22 cellular contexts compared by ENCODE assay signal in genomic region chr1:197312163-197312562, GRCh38. TPM values are rescaled to one million over a fixed set of nuclear protein-coding genes. Genes with fewer than 3 reads are reported as not detected.
A peak's percentile ranks its signal among the peaks of the same experiment; 100 is the strongest.
DNase-seq lines count a peak whose midpoint lies in the region; ATAC-seq, FAIRE-seq and TF ChIP-seq lines count a peak whose summit lies in the region.
"Had no signal": no experiment of that assay in that cellular context is flagged by ENCODE, and none has a peak within 500 bp of the region (broad histone marks: within the 10 kb centered on the region; RNA-seq: fewer than 3 reads in every experiment).

No MANE protein-coding gene starts in this region.

- WGBS in mammary epithelial cell (ENCODE audit: low coverage, missing lambda C conversion rate): 36% methylated on average over 5 of the region's 5 CpGs
- WGBS in HepG2 (ENCODE audit: low lambda C conversion rate): 7% methylated on average over 5 of the region's 5 CpGs

- H3K4me3 ChIP-seq in mammary epithelial cell (replicated peaks in 1 of 3; ENCODE audit: insufficient read depth in 1 of 3, low read depth in 2 of 3, low read length in 3 of 3) (no peak overlapping the region), bronchial epithelial cell (ENCODE audit: low read depth, low read length) (no peak overlapping the region), HepG2 (replicated peaks in 1 of 3; ENCODE audit: insufficient read depth in 1 of 3, low read depth in 2 of 3, low read length in 3 of 3) (no peak overlapping the region)
- H3K4me3 ChIP-seq: BLaER1 treated with 17β-estradiol and CSF1 and Interleukin-3, amounts not matched to agents 10 nM and 100 nM had no signal

- POLR2A ChIA-PET in MCF 10A (lab: Yijun Ruan, JAX): interaction anchor here (0.7 kb wide), 1 partner anchor 16 kb away, joined by 4 read pairs; no protein-coding TSS in a partner anchor
- POLR2A ChIA-PET in HepG2 (lab: Yijun Ruan, JAX): no interaction called here

- no peak for ATAC-seq in HepG2
- no peak for ATAC-seq in activated naive CD4-positive, alpha-beta T cell treated with anti-CD3 and anti-CD28 coated beads, Interleukin-2, amount 50 U/mL, for 72 hours

- no peaks in the 10 kb centered on the region for H3K4me1 Mint-ChIP-seq in MCF 10A (ENCODE audit: insufficient read depth, unreplicated experiment)
- H3K4me1 Mint-ChIP-seq: CD8-positive, alpha-beta memory T cell had no signal

- H3K27me3 Mint-ChIP-seq in MCF 10A (ENCODE audit: insufficient read depth, unreplicated experiment): no peaks in the 10 kb centered on the region

- intact Hi-C loops in MCF 10A (cut with micrococcal nuclease) (no loop called here), mammary epithelial cell (cut with micrococcal nuclease) (no loop called here), HepG2 (cut with micrococcal nuclease; ENCODE audit: unreplicated experiment) (no loop called here)

- H3K4me3 Mint-ChIP-seq in MCF 10A (ENCODE audit: unreplicated experiment): no peak overlapping the region
- H3K4me3 Mint-ChIP-seq: CD8-positive, alpha-beta memory T cell had no signal

- TF ChIP-seq EP300 in HepG2 (IDR thresholded peaks at IDR 0.05; ENCODE audit: low read depth in 2 of 2, low read length in 2 of 2): no peak
- no peak for TF ChIP-seq EP300 in HepG2 (CRISPR knock-in tag; IDR thresholded peaks at IDR 0.05; ENCODE audit: borderline replicate concordance)

- TF ChIP-seq POLR2A in HepG2 (IDR thresholded peaks at IDR 0.05; ENCODE audit: insufficient read depth in 1 of 2, low read depth in 2 of 2, low read length in 2 of 2): no peak

- H3K4me2 ChIP-seq in mammary epithelial cell (ENCODE audit: insufficient read depth, low read depth, low read length): no peak overlapping the region
- no peak overlapping the region for H3K4me2 ChIP-seq in HepG2 (ENCODE audit: low read depth, low read length)
- H3K4me2 ChIP-seq: BLaER1 treated with 17β-estradiol and CSF1 and Interleukin-3, amounts not matched to agents 10 nM and 100 nM had no signal

- CTCF ChIA-PET in MCF 10A (lab: Yijun Ruan, JAX) (no interaction called here), mammary epithelial cell (lab: Charles Lee; ENCODE audit: low non-redundant PET) (no interaction called here), HepG2 (lab: Yijun Ruan, JAX; ENCODE audit: low intra/inter-chr PET ratio, low total read pairs) (no interaction called here)

- no peak for TF ChIP-seq CTCF in MCF 10A (IDR thresholded peaks at IDR 0.05; ENCODE audit: unreplicated experiment)
- TF ChIP-seq CTCF in mammary epithelial cell (conservative IDR thresholded peaks at IDR 0.05 in 1 of 2, IDR thresholded peaks at IDR 0.05 in 1 of 2; ENCODE audit: extremely low read depth in 1 of 2, insufficient read depth in 1 of 2, low read depth in 1 of 2, low read length in 2 of 2): no peak
- TF ChIP-seq CTCF in bronchial epithelial cell (IDR thresholded peaks at IDR 0.05; ENCODE audit: insufficient read depth, low read length, severe bottlenecking): no peak
- no peak for TF ChIP-seq CTCF in HepG2 (CRISPR knock-in tag; IDR thresholded peaks at IDR 0.05)

- no TSS peak for BruUV-seq in MCF 10A (replicated peaks; lab: Mats Ljungman, UMichigan)
- no TSS peak for BruUV-seq in mammary epithelial cell (replicated peaks; lab: Mats Ljungman, UMichigan)
- no TSS peak for BruUV-seq in HepG2 (replicated peaks; lab: Mats Ljungman, UMichigan)

- H3K27ac ChIP-seq in mammary epithelial cell (ENCODE audit: insufficient read depth, low read depth, low read length) (no peak overlapping the region), HepG2 (ENCODE audit: extremely low read length, insufficient read depth, low read length) (no peak overlapping the region)
- H3K27ac ChIP-seq: BLaER1 treated with 17β-estradiol and CSF1 and Interleukin-3, amounts not matched to agents 10 nM and 100 nM had no signal

- FAIRE-seq in bronchial epithelial cell (lab: Jason Lieb, UNC) (no peak), HepG2 (lab: Jason Lieb, UNC) (no peak)
- FAIRE-seq: GM19239, H54 had no signal

- H3K4me1 ChIP-seq in mammary epithelial cell (ENCODE audit: insufficient read depth, low read length) (no peaks in the 10 kb centered on the region), HepG2 (ENCODE audit: insufficient read depth, low read length) (no peaks in the 10 kb centered on the region)
- H3K4me1 ChIP-seq: BLaER1 treated with 17β-estradiol and CSF1 and Interleukin-3, amounts not matched to agents 10 nM and 100 nM had no signal

- H3K27me3 ChIP-seq in mammary epithelial cell (ENCODE audit: insufficient read depth, low read length) (no peaks in the 10 kb centered on the region), bronchial epithelial cell (ENCODE audit: control insufficient read depth, insufficient read depth, low read length) (no peaks in the 10 kb centered on the region), HepG2 (ENCODE audit: control insufficient read depth in 1 of 2, insufficient read depth in 2 of 2, low read length in 2 of 2) (no peaks in the 10 kb centered on the region; a peak in 1 of 5 replicates)
- H3K27me3 ChIP-seq: BLaER1 treated with 17β-estradiol and CSF1 and Interleukin-3, amounts not matched to agents 10 nM and 100 nM had no signal

- TF ChIP-seq RAD21 in HepG2 (CRISPR knock-in tag; IDR thresholded peaks at IDR 0.05): no peak

- H3K36me3 ChIP-seq in mammary epithelial cell (ENCODE audit: insufficient read depth, low read length) (no peaks in the 10 kb centered on the region), bronchial epithelial cell (ENCODE audit: control insufficient read depth, insufficient read depth, low read length) (no peaks in the 10 kb centered on the region), HepG2 (replicated peaks in 1 of 2; ENCODE audit: control insufficient read depth in 1 of 2, insufficient read depth in 2 of 2, low read length in 2 of 2) (no peaks in the 10 kb centered on the region)
- H3K36me3 ChIP-seq: BLaER1 treated with 17β-estradiol and CSF1 and Interleukin-3, amounts not matched to agents 10 nM and 100 nM had no signal

- H3K9ac ChIP-seq in mammary epithelial cell (ENCODE audit: insufficient read depth, low read length) (no peak overlapping the region), HepG2 (ENCODE audit: insufficient read depth, low read depth, low read length) (no peak overlapping the region)
- H3K9ac ChIP-seq: BLaER1 treated with 17β-estradiol and CSF1 and Interleukin-3, amounts not matched to agents 10 nM and 100 nM had no signal

- dilution Hi-C loops in mammary epithelial cell (cut with HindIII; ENCODE audit: low sequenced_read_pairs): no loop called here

- H4K20me1 ChIP-seq in mammary epithelial cell (ENCODE audit: insufficient read depth, low read length): no peaks in the 10 kb centered on the region
- H4K20me1 ChIP-seq in HepG2 (ENCODE audit: insufficient read depth, low read length): no peaks in the 10 kb centered on the region
- H4K20me1 ChIP-seq: BLaER1 treated with 17β-estradiol and CSF1 and Interleukin-3, amounts not matched to agents 10 nM and 100 nM had no signal

- peak; percentile 19 for DNase-seq in MCF 10A (ENCODE audit: unreplicated experiment)
- no peak for DNase-seq in mammary epithelial cell
- DNase-seq in NCI-H460 (ENCODE audit: extremely low read depth, low read depth): peak; percentile 6
- peak; percentile 20 for DNase-seq in bronchial epithelial cell (ENCODE audit: low read depth)
- DNase-seq in HepG2 (ENCODE audit: low spot score): no peak
- no peak for DNase-seq in GM03348 (ENCODE audit: low spot score)
- DNase-seq in NCI-H2171 (lab: John Stamatoyannopoulos, UW): no peak
- no peak for DNase-seq in activated naive CD4-positive, alpha-beta T cell treated with anti-CD3 and anti-CD28 coated beads, Interleukin-2, amount 50 U/mL, for 72 hours (ENCODE audit: low spot score in 2 of 2)
- DNase-seq: CD8-positive, alpha-beta memory T cell; DMS 273 treated with DMSO at 0.1 percent for 48 hours; EL; KBM-7; MM.1S; NCI-H1105; NCI-H1694; NCI-H2107; NCI-H446; NCI-H774; SW 1271 had no signal

- no peaks in the 10 kb centered on the region for H3K79me2 ChIP-seq in mammary epithelial cell (ENCODE audit: insufficient read depth, low read length)
- no peaks in the 10 kb centered on the region for H3K79me2 ChIP-seq in HepG2 (ENCODE audit: insufficient read depth, low read length)

- no peaks in the 10 kb centered on the region for H3K36me3 Mint-ChIP-seq in MCF 10A (ENCODE audit: insufficient read depth, unreplicated experiment)
- no peaks in the 10 kb centered on the region for H3K36me3 Mint-ChIP-seq in activated naive CD4-positive, alpha-beta T cell treated with anti-CD3 and anti-CD28 coated beads, Interleukin-2, amount 50 U/mL, for 72 hours
- H3K36me3 Mint-ChIP-seq: CD8-positive, alpha-beta memory T cell had no signal

- no peaks in the 10 kb centered on the region for H3K9me3 Mint-ChIP-seq in MCF 10A (ENCODE audit: unreplicated experiment)
- no peaks in the 10 kb centered on the region for H3K9me3 Mint-ChIP-seq in activated naive CD4-positive, alpha-beta T cell treated with anti-CD3 and anti-CD28 coated beads, Interleukin-2, amount 50 U/mL, for 72 hours
- H3K9me3 Mint-ChIP-seq: CD8-positive, alpha-beta memory T cell had no signal

- in situ Hi-C loops in mammary epithelial cell (cut with MboI; ENCODE audit: low sequenced_read_pairs in 2 of 2): no loop called here
- in situ Hi-C loops in HepG2 (cut with HindIII; ENCODE audit: extremely low pct_ligation_motif_present, low pct_unique_long_range_greater_than_20kb): no loop called here

- H2AFZ ChIP-seq in mammary epithelial cell (ENCODE audit: low read depth, low read length): no peak overlapping the region
- H2AFZ ChIP-seq in HepG2 (ENCODE audit: low read length): no peak overlapping the region

- no peak overlapping the region for H3K27ac Mint-ChIP-seq in MCF 10A (ENCODE audit: low read depth, unreplicated experiment)
- H3K27ac Mint-ChIP-seq in activated naive CD4-positive, alpha-beta T cell treated with anti-CD3 and anti-CD28 coated beads, Interleukin-2, amount 50 U/mL, for 72 hours: no peak overlapping the region
- H3K27ac Mint-ChIP-seq: CD8-positive, alpha-beta memory T cell had no signal

- H3K9me3 ChIP-seq in mammary epithelial cell (replicated peaks; ENCODE audit: insufficient read depth, low read length): no peaks in the 10 kb centered on the region
- no peaks in the 10 kb centered on the region for H3K9me3 ChIP-seq in HepG2 (ENCODE audit: low read length)
- H3K9me3 ChIP-seq: BLaER1 treated with 17β-estradiol and CSF1 and Interleukin-3, amounts not matched to agents 10 nM and 100 nM had no signal

RNA-seq across cellular contexts. Expression of gene CRB1, which starts 44.1 kb away (rescaled TPM):
- 0.65 and 0.96 TPM in 2 replicates for total RNA-seq in MCF 10A (2022)
- under 1 TPM in 1 of 2 donors, not detected in 1; under 0.01 TPM for total RNA-seq in mammary epithelial cell
- polyA plus RNA-seq in mammary epithelial cell: not detected
- not detected for polyA minus RNA-seq in mammary epithelial cell
- 0.27 and 0.29 TPM in 2 replicates for total RNA-seq in NCI-H460 (2014; rRNA removed; shearing (Covaris generic))
- polyA plus RNA-seq in NCI-H460 (2014; cell fraction: nucleus; rRNA removed): 0.11 and 0.25 TPM in 2 replicates
- under 0.01 TPM in 2 replicates for total RNA-seq in bronchial epithelial cell
- not detected in 2 replicates for total RNA-seq in HepG2 (2016; rRNA removed; fragmentation: Illumina TruSeq; extraction: Trizol)
- not detected in 2 replicates for total RNA-seq in HepG2 (2016; cell fraction: cytosol; rRNA removed; fragmentation: Illumina TruSeq; extraction: Trizol; ENCODE audit: low read depth)
- total RNA-seq in HepG2 (2016; cell fraction: insoluble cytoplasmic fraction; rRNA removed; fragmentation: Illumina TruSeq; extraction: Trizol): not detected in 2 replicates
- total RNA-seq in HepG2 (2016; cell fraction: membrane; rRNA removed; fragmentation: Illumina TruSeq; extraction: Trizol): not detected in 2 replicates
- total RNA-seq in HepG2 (2016; cell fraction: nucleus; rRNA removed; fragmentation: Illumina TruSeq; extraction: Trizol): not detected in 2 replicates
- 0.01 TPM in 1 of 2 replicates, not detected in the other for polyA plus RNA-seq in HepG2 (2011; rRNA removed)
- 0.01 TPM in 1 of 2 replicates, not detected in the other for polyA plus RNA-seq in HepG2 (2011; cell fraction: cytosol; rRNA removed)
- polyA plus RNA-seq in HepG2 (2011; cell fraction: nucleus; rRNA removed): not detected in 2 replicates
- polyA plus RNA-seq in HepG2 (2012): not detected in 2 replicates
- polyA plus RNA-seq in HepG2 (2016; cell fraction: cytosol; fragmentation: Illumina TruSeq; extraction: Trizol; ENCODE audit: low read depth): not detected in 2 replicates
- polyA plus RNA-seq in HepG2 (2016; cell fraction: insoluble cytoplasmic fraction; fragmentation: Illumina TruSeq; extraction: Trizol; ENCODE audit: low read depth): not detected in 2 replicates
- not detected in 2 replicates for polyA plus RNA-seq in HepG2 (2016; cell fraction: membrane; fragmentation: Illumina TruSeq; extraction: Trizol; ENCODE audit: low read depth)
- polyA plus RNA-seq in HepG2 (2016; cell fraction: nucleus; fragmentation: Illumina TruSeq; extraction: Trizol; ENCODE audit: insufficient read depth, low read depth): not detected in 2 replicates
- 1.9 TPM in 1 of 2 replicates, not detected in the other for polyA minus RNA-seq in HepG2 (2011; rRNA and poly(A)+ RNA removed; ENCODE audit: low replicate concordance)
- not detected in 2 replicates for polyA minus RNA-seq in HepG2 (2011; cell fraction: cytosol; rRNA and poly(A)+ RNA removed)
- polyA minus RNA-seq in HepG2 (2011; cell fraction: nucleus; rRNA and poly(A)+ RNA removed): 0.13 TPM in 1 of 2 replicates, not detected in the other
- under 1 TPM; 0.10 to 0.20 TPM for total RNA-seq in activated naive CD4-positive, alpha-beta T cell treated with anti-CD3 and anti-CD28 coated beads, Interleukin-2, amount 50 U/mL, for 72 hours

Comparison
In these comparisons a context has a peak if more than half of its experiments do, and no peak if none do; other contexts are left out.
1. DNase-seq: peak in MCF 10A (single experiment), NCI-H460 (single experiment) and bronchial epithelial cell (single experiment); none in mammary epithelial cell (single experiment), HepG2 (single experiment), GM03348 (single experiment), NCI-H2171 (single experiment) and activated naive CD4-positive, alpha-beta T cell treated with anti-CD3 and anti-CD28 coated beads, Interleukin-2, amount 50 U/mL, for 72 hours (0 of 2).